Comparison of ENCODE assay signal across 8 cellular contexts in the genomic region with DNA sequence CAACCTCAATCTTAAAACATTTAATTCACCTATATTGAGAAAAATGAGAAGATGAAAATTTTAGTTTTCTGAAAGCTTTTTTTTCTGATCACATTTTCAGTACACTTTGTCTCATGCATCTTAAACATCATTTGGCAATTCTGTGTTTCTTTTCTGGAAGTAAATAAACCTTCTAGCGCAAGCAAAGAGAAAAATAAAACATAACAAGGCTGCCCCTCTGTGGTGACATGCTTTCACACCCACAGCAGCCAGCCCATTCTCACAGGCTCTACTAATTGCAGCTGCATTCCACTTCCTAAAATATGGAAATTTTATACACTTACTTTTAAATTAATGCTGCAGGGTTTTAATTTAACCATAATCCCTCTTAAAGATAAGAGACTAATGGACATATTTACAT.
DNase-seq lines count a peak whose midpoint lies in the region; ATAC-seq and TF ChIP-seq lines count a peak whose summit lies in the region.

No MANE protein-coding gene starts in this region.

- WGBS in upper lobe of left lung, 2 donors, result 23 to 49% methylated on average over 1 of the region's 1 CpG

- H3K36me3 Mint-ChIP-seq in mesothelial cell of epicardium, result peaks cover 5% of the 10 kb centered on the region

- H3K27me3 Mint-ChIP-seq in mesothelial cell of epicardium (ENCODE audit: low read depth), result no peaks in the 10 kb centered on the region

- H3K27ac ChIP-seq in upper lobe of left lung, result no peak overlapping the region

- TF ChIP-seq EP300 in upper lobe of left lung (IDR thresholded peaks at IDR 0.05), result no peak

- no peak overlapping the region for H3K4me3 Mint-ChIP-seq in mesothelial cell of epicardium

- no peak overlapping the region for H3K4me3 ChIP-seq in BJ (ENCODE audit: low read depth, low read length)
- no peak overlapping the region for H3K4me3 ChIP-seq in upper lobe of left lung

- no peaks in the 10 kb centered on the region for H3K4me1 ChIP-seq in upper lobe of left lung

- no peaks in the 10 kb centered on the region for H3K27me3 ChIP-seq in BJ (ENCODE audit: control insufficient read depth, insufficient read depth, low read length)
- no peaks in the 10 kb centered on the region for H3K27me3 ChIP-seq in upper lobe of left lung

- 0 out of 2 replicates have a peak, but pooled peaks have one; percentile 39 for TF ChIP-seq CTCF in BJ (IDR thresholded peaks at IDR 0.05; ENCODE audit: insufficient read depth, low read depth, low read length)
- TF ChIP-seq CTCF in LNCAP (IDR thresholded peaks at IDR 0.05), result peak; percentile 76
- peak in 1 of 6 experiments; percentile 15 for TF ChIP-seq CTCF in upper lobe of left lung (IDR thresholded peaks at IDR 0.05)
- no peak for TF ChIP-seq CTCF in mesothelial cell of epicardium (IDR thresholded peaks at IDR 0.05; ENCODE audit: unreplicated experiment)

- TF ChIP-seq POLR2A in upper lobe of left lung (IDR thresholded peaks at IDR 0.05), result no peak

- CTCF ChIA-PET in BJ (lab: Yijun Ruan, JAX), result interaction anchor here (1.0 to 3.7 kb wide), 7 partner anchors 8 to 154 kb away, joined by 3 to 15 read pairs (median 5); no protein-coding TSS in a partner anchor

- H3K27ac Mint-ChIP-seq in mesothelial cell of epicardium, result no peak overlapping the region

- POLR2A ChIA-PET in BJ (lab: Charles Lee), result no interaction called here

- H3K36me3 ChIP-seq in BJ (ENCODE audit: control insufficient read depth, insufficient read depth, low read length) (no peaks in the 10 kb centered on the region), upper lobe of left lung (no peaks in the 10 kb centered on the region)

- H3K9me3 ChIP-seq in upper lobe of left lung, result no peaks in the 10 kb centered on the region

- H3K4me1 Mint-ChIP-seq in mesothelial cell of epicardium, result peaks cover 7% of the 10 kb centered on the region

- ATAC-seq in GM21723 (IDR thresholded peaks at IDR 0.05; ENCODE audit: unreplicated experiment), result no peak
- no peak for ATAC-seq in upper lobe of left lung (ENCODE audit: low FRiP score in 2 of 2)
- ATAC-seq in GM19351 (IDR thresholded peaks at IDR 0.05; ENCODE audit: unreplicated experiment), result no peak

- DNase-seq in BJ (ENCODE audit: low read depth) (no peak), cerebellum (ENCODE audit: low spot score) (peak; percentile 43), medulla oblongata (ENCODE audit: extremely low spot score) (peak; percentile 45), upper lobe of left lung (no peak), mesothelial cell of epicardium (ENCODE audit: low spot score in 2 of 2, unreplicated experiment in 2 of 2) (no peak)

- peaks cover 9% of the 10 kb centered on the region for H3K9me3 Mint-ChIP-seq in mesothelial cell of epicardium

Comparison
In these comparisons a context has a peak if more than half of its experiments do, and no peak if none do; other contexts are left out.
1. DNase-seq: peak in cerebellum (single experiment) and medulla oblongata (single experiment); none in BJ (single experiment), upper lobe of left lung (0 of 2) and mesothelial cell of epicardium (0 of 2).